3 cellular contexts compared by ENCODE assay signal in the genomic region with DNA sequence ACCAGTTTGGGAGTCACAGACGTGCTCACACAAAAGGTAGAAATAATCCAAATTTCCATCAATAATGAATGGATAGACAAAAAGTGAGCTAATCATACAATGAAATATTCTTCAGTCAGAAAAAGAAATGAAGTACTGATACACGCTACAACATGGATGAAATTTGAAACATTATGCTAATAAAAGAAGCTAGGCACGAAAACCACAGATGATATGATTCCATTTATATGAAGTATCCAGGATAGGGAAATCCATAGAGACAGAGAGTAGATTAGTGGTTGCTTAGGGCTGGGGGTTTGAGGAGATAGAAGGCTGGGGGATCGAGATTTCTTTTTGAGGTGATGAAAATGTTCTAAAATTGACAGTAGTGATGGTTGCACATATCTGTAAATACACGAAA. TPM values are rescaled to one million over a fixed set of nuclear protein-coding genes. Genes with fewer than 3 reads are reported as not detected.
"Had no signal": no experiment of that assay in that cellular context is flagged by ENCODE, and none has a peak within 500 bp of the region (broad histone marks: within the 10 kb centered on the region; RNA-seq: fewer than 3 reads in every experiment).

No MANE protein-coding gene starts in this region.

- ATAC-seq: GM12878 had no signal

- DNase-seq: GDM1, GF-D8 had no signal

- H3K4me3 ChIP-seq: GM12878 had no signal

RNA-seq across cellular contexts. Expression of gene VAX2, which starts 7.6 kb away (rescaled TPM):
- total RNA-seq: GM12878 had no signal
- polyA plus RNA-seq: GM12878 had no signal

RNA-seq across cellular contexts. Expression of gene ATP6V1B1, which starts 43.0 kb away (rescaled TPM):
- total RNA-seq: GM12878 had no signal
- polyA plus RNA-seq: GM12878 had no signal

RNA-seq across cellular contexts. Expression of gene CD207, which starts 57.1 kb away (rescaled TPM):
- total RNA-seq: GM12878 had no signal
- polyA plus RNA-seq: GM12878 had no signal
